ENCODE assay signal across 1 cellular context in genomic region chr18:55287146-55287806, GRCh38.
A peak's percentile ranks its signal among the peaks of the same experiment; 100 is the strongest.
TF ChIP-seq lines count a peak whose summit lies in the region.

No MANE protein-coding gene starts in this region.

TF ChIP-seq in HEK293, 187 proteins besides CTCF, POLR2A, EP300 and RAD21 (continued from another document):
- TF ChIP-seq ZSCAN4 (tag by site-specific recombination; IDR thresholded peaks at IDR 0.05) (0 out of 2 replicates have a peak, but pooled peaks have one; percentile 8), PRDM1 (tag by site-specific recombination; IDR thresholded peaks at IDR 0.05) (no peak)
